1 cellular context compared by ENCODE assay signal in the genomic region with DNA sequence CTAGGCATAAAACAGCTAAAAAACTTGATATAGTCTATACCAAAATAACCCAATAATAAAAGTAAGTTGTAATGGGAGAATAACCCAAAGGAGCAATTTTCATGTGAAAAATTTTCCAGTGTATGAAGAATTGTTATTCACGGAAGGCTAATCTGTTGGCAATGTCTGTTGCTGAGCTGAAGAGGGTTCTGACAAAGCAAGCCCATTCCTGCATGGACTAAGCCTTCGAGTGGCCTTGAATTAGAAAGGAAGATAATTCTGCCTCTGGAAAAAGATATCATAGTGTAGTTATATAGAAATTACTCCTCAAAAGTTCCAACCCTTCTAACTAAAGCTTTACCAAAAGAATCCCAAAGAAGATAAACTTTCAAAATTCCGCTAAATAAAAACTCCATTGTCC.
TF ChIP-seq lines count a peak whose summit lies in the region.

No MANE protein-coding gene starts in this region.

TF ChIP-seq in GM12878, 131 proteins besides CTCF, POLR2A, EP300 and RAD21:
- no peak for TF ChIP-seq BCL3 (IDR thresholded peaks at IDR 0.05; ENCODE audit: borderline replicate concordance, insufficient read depth, low read depth, low read length, poor library complexity, severe bottlenecking)
